8 cellular contexts compared by ENCODE assay signal in genomic region chr18:3869848-3870247, GRCh38.
DNase-seq lines count a peak whose midpoint lies in the region; ATAC-seq and TF ChIP-seq lines count a peak whose summit lies in the region.

No MANE protein-coding gene starts in this region.

- no peak for ATAC-seq in activated T-cell treated with anti-CD3 and anti-CD28 coated beads, Interleukin-2, amount 50 U/mL, for 72 hours (replicated peaks in 1 of 2)

- H3K4me3 ChIP-seq in testis: no peak overlapping the region

- no peaks in the 10 kb centered on the region for H3K9me3 ChIP-seq in testis

- no peaks in the 10 kb centered on the region for H3K27me3 ChIP-seq in testis

- no peaks in the 10 kb centered on the region for H3K4me1 ChIP-seq in testis

- H3K27me3 Mint-ChIP-seq in activated T-cell treated with anti-CD3 and anti-CD28 coated beads, Interleukin-2, amount 50 U/mL, for 72 hours (ENCODE audit: low read depth): peaks cover 27% of the 10 kb centered on the region

- WGBS in testis, 2 donors: 43 to 48% methylated on average over 2 of the region's 2 CpGs

- no peaks in the 10 kb centered on the region for H3K4me1 Mint-ChIP-seq in activated T-cell treated with anti-CD3 and anti-CD28 coated beads, Interleukin-2, amount 50 U/mL, for 72 hours (ENCODE audit: low read depth)

- H3K4me3 Mint-ChIP-seq in activated T-cell treated with anti-CD3 and anti-CD28 coated beads, Interleukin-2, amount 50 U/mL, for 72 hours: no peak overlapping the region

- TF ChIP-seq POLR2A in testis (IDR thresholded peaks at IDR 0.05): no peak

- no peaks in the 10 kb centered on the region for H3K9me3 Mint-ChIP-seq in activated T-cell treated with anti-CD3 and anti-CD28 coated beads, Interleukin-2, amount 50 U/mL, for 72 hours

- no peaks in the 10 kb centered on the region for H3K36me3 Mint-ChIP-seq in activated T-cell treated with anti-CD3 and anti-CD28 coated beads, Interleukin-2, amount 50 U/mL, for 72 hours (ENCODE audit: insufficient read depth in 2 of 2)

- no peak overlapping the region for H3K27ac ChIP-seq in testis

- no peak overlapping the region for H3K27ac Mint-ChIP-seq in activated T-cell treated with anti-CD3 and anti-CD28 coated beads, Interleukin-2, amount 50 U/mL, for 72 hours

- peak; percentile 26 for DNase-seq in DMS 273 treated with DMSO at 0.1 percent for 48 hours (lab: John Stamatoyannopoulos, UW)
- DNase-seq in SK-N-DZ (ENCODE audit: low spot score): peak; percentile 77
- DNase-seq in glomerular visceral epithelial cell (ENCODE audit: extremely low spot score): peak; percentile 63
- no peak for DNase-seq in testis
- no peak for DNase-seq in stimulated activated CD4-positive, alpha-beta T cell treated with anti-CD3 and anti-CD28 coated beads, Interleukin-4, amount 100 ng/mL, for 1 hour
- DNase-seq in activated naive CD4-positive, alpha-beta T cell treated with Interleukin-2 at 50 U/mL for 16 hours: no peak
- no peak for DNase-seq in activated T-cell treated with anti-CD3 and anti-CD28 coated beads, Interleukin-2, amount 50 U/mL, for 72 hours

- H3K36me3 ChIP-seq in testis (ENCODE audit: low read depth, missing control alignments): no peaks in the 10 kb centered on the region

- intact Hi-C loops in testis (cut with DNase I; ENCODE audit: low total_unique reads): loop anchor here (10.0 kb wide), 1 partner anchor 85 kb away; no protein-coding TSS in a partner anchor

- peak; percentile 58 for TF ChIP-seq CTCF in LNCAP (IDR thresholded peaks at IDR 0.05)
- peak; percentile 28 to 52 (median 52) for TF ChIP-seq CTCF in testis (IDR thresholded peaks at IDR 0.05)

Comparison
In these comparisons a context has a peak if more than half of its experiments do, and no peak if none do; other contexts are left out.
1. DNase-seq: peak in DMS 273 treated with DMSO at 0.1 percent for 48 hours (single experiment), SK-N-DZ (single experiment) and glomerular visceral epithelial cell (single experiment); none in testis (single experiment), stimulated activated CD4-positive, alpha-beta T cell treated with anti-CD3 and anti-CD28 coated beads, Interleukin-4, amount 100 ng/mL, for 1 hour (single experiment), activated naive CD4-positive, alpha-beta T cell treated with Interleukin-2 at 50 U/mL for 16 hours (single experiment) and activated T-cell treated with anti-CD3 and anti-CD28 coated beads, Interleukin-2, amount 50 U/mL, for 72 hours (0 of 2).